In genomic region chr17:51018541-51018940, GRCh38 we compare ENCODE assay signal across 7 cellular contexts.
"Had no signal": no experiment of that assay in that cellular context is flagged by ENCODE, and none has a peak within 500 bp of the region (broad histone marks: within the 10 kb centered on the region; RNA-seq: fewer than 3 reads in every experiment).

No MANE protein-coding gene starts in this region.

- H3K9me3 Mint-ChIP-seq: H9, IgD-negative memory B cell had no signal

- H3K4me3 Mint-ChIP-seq: H9, IgD-negative memory B cell had no signal

- H3K9ac ChIP-seq: GM23248 had no signal

- H3K4me3 ChIP-seq: GM23248 had no signal

- ATAC-seq: HepG2 had no signal

- H3K27ac ChIP-seq: GM23248, HL-60 had no signal

- H3K27me3 Mint-ChIP-seq: IgD-negative memory B cell had no signal

- H3K27ac Mint-ChIP-seq: IgD-negative memory B cell had no signal

- DNase-seq: GM23248, H9, HCEC 1CT, KBM-7 had no signal
